16 cellular contexts compared by ENCODE assay signal in genomic region chr7:1096156-1097119, GRCh38. TPM values are rescaled to one million over a fixed set of nuclear protein-coding genes. Genes with fewer than 3 reads are reported as not detected.
DNase-seq lines count a peak whose midpoint lies in the region; ATAC-seq and TF ChIP-seq lines count a peak whose summit lies in the region.
"Had no signal": no experiment of that assay in that cellular context is flagged by ENCODE, and none has a peak within 500 bp of the region (broad histone marks: within the 10 kb centered on the region; RNA-seq: fewer than 3 reads in every experiment).

No MANE protein-coding gene starts in this region.

- peak overlapping the region; percentile 7 for H2BK15ac ChIP-seq in mesenchymal stem cell (ENCODE audit: low read depth, poor library complexity, severe bottlenecking)

- H3K36me3 ChIP-seq in OCI-LY3 (replicated peaks; ENCODE audit: low read depth, low read length) (peaks cover 20% of the 10 kb centered on the region), endodermal cell (ENCODE audit: control insufficient read depth, insufficient read depth, low read length) (peaks cover 10% of the 10 kb centered on the region), mesenchymal stem cell (ENCODE audit: control insufficient read depth in 1 of 2, insufficient read depth in 2 of 2, low read depth in 1 of 2, low read length in 2 of 2) (peaks cover 36 to 73% of the 10 kb centered on the region in 2 experiments), thoracic aorta (peaks cover 8% of the 10 kb centered on the region)

- H3K18ac ChIP-seq in mesenchymal stem cell (ENCODE audit: low read depth in 1 of 2, low read length in 2 of 2), result no peak overlapping the region

- H3K27ac ChIP-seq in OCI-LY3 (ENCODE audit: low read length) (no peak overlapping the region), endodermal cell (ENCODE audit: low read depth, low read length) (peak overlapping the region; percentile 44), mesenchymal stem cell (ENCODE audit: low read length, poor library complexity, severe bottlenecking) (no peak overlapping the region), thoracic aorta (peak overlapping the region; percentile 44 to 54)

- H3K14ac ChIP-seq in mesenchymal stem cell (ENCODE audit: low read length in 2 of 2), result no peak overlapping the region

- H2AK5ac ChIP-seq in mesenchymal stem cell (ENCODE audit: low read length, severe bottlenecking), result no peak overlapping the region

- H3K9ac ChIP-seq in OCI-LY3 (ENCODE audit: low read length) (no peak overlapping the region), endodermal cell (ENCODE audit: extremely low read depth, low read length, poor library complexity, severe bottlenecking) (no peak overlapping the region), mesenchymal stem cell (ENCODE audit: low read length) (no peak overlapping the region)

- H4K91ac ChIP-seq in mesenchymal stem cell (ENCODE audit: low read length), result peak overlapping the region; percentile 16

- no peak overlapping the region for H2BK12ac ChIP-seq in mesenchymal stem cell (ENCODE audit: low read length in 2 of 2)

- H3K36me3 Mint-ChIP-seq in endodermal cell (ENCODE audit: low read depth) (peaks cover 17% of the 10 kb centered on the region), HFFc6 (ENCODE audit: low read depth) (peaks cover 34% of the 10 kb centered on the region)

- H3K9me3 Mint-ChIP-seq in endodermal cell (peaks cover 2% of the 10 kb centered on the region), HFFc6 (no peaks in the 10 kb centered on the region)
- H3K9me3 Mint-ChIP-seq: activated naive CD4-positive, alpha-beta T cell treated with anti-CD3 and anti-CD28 coated beads for 36 hours had no signal

- no peak overlapping the region for H2BK5ac ChIP-seq in mesenchymal stem cell (ENCODE audit: low read depth, low read length, poor library complexity, severe bottlenecking)

- H3K4me1 ChIP-seq in OCI-LY3 (ENCODE audit: low read length) (peaks cover 44% of the 10 kb centered on the region), endodermal cell (ENCODE audit: control insufficient read depth, insufficient read depth, low read length) (peaks cover 3% of the 10 kb centered on the region), mesenchymal stem cell (ENCODE audit: control insufficient read depth, insufficient read depth, low read depth, low read length) (peaks cover 28% of the 10 kb centered on the region), thoracic aorta (ENCODE audit: control insufficient read depth in 1 of 2, low read depth in 2 of 2) (peaks cover 4 to 25% of the 10 kb centered on the region in 2 donors)

- H3K27me3 Mint-ChIP-seq in endodermal cell (ENCODE audit: insufficient read depth) (no peaks in the 10 kb centered on the region), HFFc6 (ENCODE audit: insufficient read depth) (no peaks in the 10 kb centered on the region; the same call in none of the 2 replicates)
- H3K27me3 Mint-ChIP-seq: T-helper 17 cell had no signal

- no peak overlapping the region for H3K4me3 Mint-ChIP-seq in endodermal cell
- H3K4me3 Mint-ChIP-seq in HFFc6, result no peak overlapping the region
- H3K4me3 Mint-ChIP-seq: activated naive CD4-positive, alpha-beta T cell treated with anti-CD3 and anti-CD28 coated beads for 36 hours; T-helper 17 cell had no signal

- H3K79me2 ChIP-seq in OCI-LY3 (ENCODE audit: low read length), result peaks cover 16% of the 10 kb centered on the region; the same call in 1 of the 2 replicates

- H3K4me2 ChIP-seq in OCI-LY3 (ENCODE audit: low read length) (peak overlapping the region; percentile 14; the same call in 1 of the 2 replicates), mesenchymal stem cell (ENCODE audit: low read length, poor library complexity, severe bottlenecking) (no peak overlapping the region)

- H2AFZ ChIP-seq in OCI-LY3 (ENCODE audit: low read depth, low read length) (no peak overlapping the region), mesenchymal stem cell (ENCODE audit: low read depth, low read length) (no peak overlapping the region)

- no peak overlapping the region for H3K23ac ChIP-seq in mesenchymal stem cell (ENCODE audit: low read length in 2 of 2)

- DNase-seq in endodermal cell, result no peak
- no peak for DNase-seq in mesenchymal stem cell
- no peak for DNase-seq in thoracic aorta (ENCODE audit: low spot score)
- DNase-seq in HFFc6, result no peak
- no peak for DNase-seq in HCEC 1CT
- no peak for DNase-seq in NCI-H146 treated with DMSO at 0.1 percent for 48 hours (lab: John Stamatoyannopoulos, UW; ENCODE audit: unreplicated experiment)
- DNase-seq: activated naive CD4-positive, alpha-beta T cell treated with anti-CD3 and anti-CD28 coated beads for 36 hours; cortex of kidney; NCI-H2029 treated with DMSO at 0.1 percent for 48 hours; occipital lobe; OCI-M1; stimulated activated CD4-positive, alpha-beta T cell treated with anti-CD3 and anti-CD28 coated beads, Interleukin-4, amount 100 ng/mL, for 24 hours; T-helper 17 cell had no signal

- no peaks in the 10 kb centered on the region for H3K27me3 ChIP-seq in OCI-LY3 (ENCODE audit: low read depth, low read length)
- H3K27me3 ChIP-seq in endodermal cell (ENCODE audit: control insufficient read depth, insufficient read depth, low read length, poor library complexity, severe bottlenecking), result no peaks in the 10 kb centered on the region
- no peaks in the 10 kb centered on the region for H3K27me3 ChIP-seq in mesenchymal stem cell (ENCODE audit: control insufficient read depth in 1 of 2, insufficient read depth in 1 of 2, low read length in 2 of 2)
- no peaks in the 10 kb centered on the region for H3K27me3 ChIP-seq in thoracic aorta (replicated peaks; ENCODE audit: insufficient read depth)

- H3K4me1 Mint-ChIP-seq in endodermal cell (no peaks in the 10 kb centered on the region), HFFc6 (ENCODE audit: low read depth) (no peaks in the 10 kb centered on the region)

- H3K27ac Mint-ChIP-seq in endodermal cell (peak overlapping the region; percentile 58), HFFc6 (no peak overlapping the region)
- H3K27ac Mint-ChIP-seq: activated naive CD4-positive, alpha-beta T cell treated with anti-CD3 and anti-CD28 coated beads for 36 hours; T-helper 17 cell had no signal

- no peak overlapping the region for H4K8ac ChIP-seq in mesenchymal stem cell (ENCODE audit: low read length)

- H4K20me1 ChIP-seq in OCI-LY3 (ENCODE audit: insufficient read depth, low read length), result no peaks in the 10 kb centered on the region

- H3K4ac ChIP-seq in mesenchymal stem cell (ENCODE audit: low read depth in 1 of 2, low read length in 2 of 2), result no peak overlapping the region

- H3K4me3 ChIP-seq in OCI-LY3 (ENCODE audit: low read length) (no peak overlapping the region), endodermal cell (ENCODE audit: low read length) (no peak overlapping the region), mesenchymal stem cell (ENCODE audit: insufficient read depth in 1 of 2, low read depth in 1 of 2, low read length in 2 of 2) (no peak overlapping the region), thoracic aorta (peak overlapping the region; percentile 69)

- TF ChIP-seq CTCF in OCI-LY3 (IDR thresholded peaks at IDR 0.05; ENCODE audit: low read depth, low read length), result no peak
- no peak for TF ChIP-seq CTCF in endodermal cell (conservative IDR thresholded peaks at IDR 0.05)
- no peak for TF ChIP-seq CTCF in thoracic aorta (IDR thresholded peaks at IDR 0.05)
- TF ChIP-seq CTCF in HFFc6 (IDR thresholded peaks at IDR 0.05), result no peak

- H2BK120ac ChIP-seq in mesenchymal stem cell (ENCODE audit: low read depth, low read length), result no peak overlapping the region

- WGBS in endodermal cell (ENCODE audit: insufficient coverage in 1 of 2, insufficient read length in 1 of 2), 2 experiments, result 89 to 92% methylated on average over 32 to 44 of the region's 44 CpGs
- 95% methylated on average over 44 of the region's 44 CpGs for WGBS in mesenchymal stem cell

- ATAC-seq in thoracic aorta (ENCODE audit: insufficient number of reproducible peaks, low FRiP score, low read depth) (no peak), GM21528 (IDR thresholded peaks at IDR 0.05; ENCODE audit: low FRiP score, unreplicated experiment) (no peak)
- ATAC-seq: HCT116, T-helper 17 cell had no signal

- H3K79me1 ChIP-seq in mesenchymal stem cell (replicated peaks; ENCODE audit: low read length, poor library complexity, severe bottlenecking), result peaks cover 67% of the 10 kb centered on the region

- no peaks in the 10 kb centered on the region for H3K9me3 ChIP-seq in OCI-LY3 (ENCODE audit: insufficient read depth, low read length)
- no peaks in the 10 kb centered on the region for H3K9me3 ChIP-seq in endodermal cell (ENCODE audit: control insufficient read depth, low read length)
- no peaks in the 10 kb centered on the region for H3K9me3 ChIP-seq in mesenchymal stem cell (ENCODE audit: control insufficient read depth, low read length)
- H3K9me3 ChIP-seq in thoracic aorta, result no peaks in the 10 kb centered on the region

RNA-seq across cellular contexts. Expression of gene GPER1, which starts 8.5 kb away (rescaled TPM):
- total RNA-seq in endodermal cell (under 1 TPM; 0.35 to 0.51 TPM), thoracic aorta (1 to 10 TPM; 3.9 to 5.3 TPM)
- 1.1 TPM for polyA plus RNA-seq in endodermal cell (2013, experiment 1 of 2)
- polyA plus RNA-seq in endodermal cell (2013, experiment 2 of 2), result 0.91 TPM
- 3.9 TPM for polyA plus RNA-seq in mesenchymal stem cell (2013, experiment 1 of 2)
- 4.0 TPM for polyA plus RNA-seq in mesenchymal stem cell (2013, experiment 2 of 2)
- total RNA-seq in HFFc6 (2021; fragmentation: NEBNext Ultra II Directional; extraction: Animal tissue kit (Norgen Biotek cat#: 25700)), result 1 to 10 TPM; 4.6 to 7.1 (median 5.3) TPM
- total RNA-seq: activated naive CD4-positive, alpha-beta T cell treated with anti-CD3 and anti-CD28 coated beads for 36 hours had no signal

RNA-seq across cellular contexts. Expression of gene GPR146, which starts 52.1 kb away (rescaled TPM):
- under 1 TPM; 0.66 to 0.75 TPM for total RNA-seq in endodermal cell
- polyA plus RNA-seq in endodermal cell (2013, experiment 1 of 2), result 1.1 TPM
- 1.7 TPM for polyA plus RNA-seq in endodermal cell (2013, experiment 2 of 2)
- 0.36 TPM for polyA plus RNA-seq in mesenchymal stem cell (2013, experiment 1 of 2)
- 0.40 TPM for polyA plus RNA-seq in mesenchymal stem cell (2013, experiment 2 of 2)
- total RNA-seq in thoracic aorta, result 10 to 100 TPM in 1 of 2 donors, 1 to 10 TPM in 1; 9.0 to 20.3 TPM
- under 1 TPM; 0.26 to 0.92 (median 0.52) TPM for total RNA-seq in HFFc6 (2021; fragmentation: NEBNext Ultra II Directional; extraction: Animal tissue kit (Norgen Biotek cat#: 25700))

Comparison
In these comparisons a context has a peak if more than half of its experiments do, and no peak if none do; other contexts are left out.
1. H3K27ac ChIP-seq: peak in endodermal cell (single experiment) and thoracic aorta (2 of 2); none in OCI-LY3 (single experiment) and mesenchymal stem cell (single experiment).
2. RNA of gene GPR146, which starts 52.1 kb away (total RNA-seq): 9.0 to 20.3 TPM in thoracic aorta; 0.66 to 0.75 TPM in endodermal cell and 0.26 to 0.92 TPM in HFFc6; every median in the first group is over 4 times any median in the second.